ENCODE assay signal across 35 cellular contexts in the genomic region with DNA sequence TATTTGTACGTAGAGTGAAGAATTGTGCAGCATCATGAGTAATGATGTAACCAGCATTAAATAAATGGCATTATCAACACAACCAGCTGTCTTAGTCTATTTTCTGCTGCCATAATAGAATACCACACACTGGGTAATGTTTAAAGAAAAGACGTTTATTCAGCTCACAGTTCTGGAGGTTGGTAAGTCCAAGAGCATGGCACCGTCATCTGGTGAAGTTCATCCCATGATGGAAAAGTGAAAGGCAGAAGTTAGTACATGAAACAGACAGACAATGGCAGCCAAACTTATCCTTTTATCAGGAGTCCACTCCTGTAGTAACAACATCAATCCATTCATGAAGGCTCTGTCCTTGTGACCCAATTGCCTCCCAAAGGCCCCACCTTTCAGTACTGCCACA.
"Had no signal": no experiment of that assay in that cellular context is flagged by ENCODE, and none has a peak within 500 bp of the region (broad histone marks: within the 10 kb centered on the region; RNA-seq: fewer than 3 reads in every experiment).

No MANE protein-coding gene starts in this region.

- H3K27me3 Mint-ChIP-seq: activated CD8-positive, alpha-beta memory T cell treated with anti-CD3 and anti-CD28 coated beads, Interleukin-2, amount 10 ng/mL, durations not matched to agents 7 days and 5 days; activated naive CD4-positive, alpha-beta T cell treated with anti-CD3 and anti-CD28 coated beads, Interleukin-2, amount 50 U/mL, for 24 hours; activated naive CD8-positive, alpha-beta T cell treated with anti-CD3 and anti-CD28 coated beads for 36 hours; activated naive CD8-positive, alpha-beta T cell treated with anti-CD3 and anti-CD28 coated beads, Interleukin-2, amount 50 U/mL, for 24 hours; brain had no signal

- H3K36me3 ChIP-seq: adrenal gland, esophagus squamous epithelium had no signal

- DNase-seq: activated B cell treated with CpG ODN at 0.5 μM for 24 hours; activated CD4-positive, alpha-beta T cell treated with anti-CD3 and anti-CD28 coated beads for 48 hours; activated CD4-positive, alpha-beta T cell treated with anti-CD3 and anti-CD28 coated beads, Interleukin-2, amount 50 U/mL, for 1 hour; activated CD4-positive, alpha-beta T cell treated with anti-CD3 and anti-CD28 coated beads, Interleukin-2, amount 50 U/mL, for 48 hours; activated CD8-positive, alpha-beta memory T cell treated with anti-CD3 and anti-CD28 coated beads, Interleukin-2, amount 10 ng/mL, durations not matched to agents 7 days and 5 days; activated CD8-positive, alpha-beta memory T cell treated with anti-CD3 and anti-CD28 coated beads, Interleukin-2, amount 50 U/mL, for 4 hours; activated CD8-positive, alpha-beta T cell treated with anti-CD3 and anti-CD28 coated beads, Interleukin-2, amount 10 ng/mL, durations not matched to agents 7 days and 5 days; activated effector memory CD4-positive, alpha-beta T cell treated with anti-CD3 and anti-CD28 coated beads, Interleukin-2, amount 50 U/mL, for 16 hours; activated naive CD4-positive, alpha-beta T cell treated with anti-CD3 and anti-CD28 coated beads for 36 hours; activated naive CD8-positive, alpha-beta T cell treated with anti-CD3 and anti-CD28 coated beads for 36 hours; activated naive CD8-positive, alpha-beta T cell treated with anti-CD3 and anti-CD28 coated beads, Interleukin-2, amount 50 U/mL, for 24 hours; activated T-cell treated with anti-CD3 and anti-CD28 coated beads, Interleukin-2, amount 50 U/mL, for 1 hour; activated T-cell treated with anti-CD3 and anti-CD28 coated beads, Interleukin-2, amount 50 U/mL, for 48 hours; adrenal gland; amygdala; aorta; cortex of kidney; dermis blood vessel endothelial cell; effector CD4-positive, alpha-beta T cell; effector memory CD8-positive, alpha-beta T cell; esophagus squamous epithelium; head of caudate nucleus; T-cell; T-helper 9 cell had no signal

- ATAC-seq: activated CD4-positive, CD25-positive, alpha-beta regulatory T cell treated with anti-CD3 and anti-CD28 coated beads, Interleukin-2, amount 50 U/mL, for 24 hours; activated CD8-positive, alpha-beta memory T cell treated with anti-CD3 and anti-CD28 coated beads, Interleukin-2, amount 10 ng/mL, durations not matched to agents 7 days and 5 days; activated CD8-positive, alpha-beta T cell treated with anti-CD3 and anti-CD28 coated beads, Interleukin-2, amount 10 ng/mL, durations not matched to agents 7 days and 5 days; activated naive CD8-positive, alpha-beta T cell treated with anti-CD3 and anti-CD28 coated beads, Interleukin-2, amount 50 U/mL, for 24 hours; effector memory CD8-positive, alpha-beta T cell; T-cell had no signal

- H3K27ac ChIP-seq: adrenal gland, esophagus squamous epithelium, VCaP had no signal

- H3K27ac Mint-ChIP-seq: activated B cell treated with CpG ODN at 0.5 μM for 24 hours; activated CD8-positive, alpha-beta memory T cell treated with anti-CD3 and anti-CD28 coated beads, Interleukin-2, amount 10 ng/mL, durations not matched to agents 7 days and 5 days; activated CD8-positive, alpha-beta T cell treated with anti-CD3 and anti-CD28 coated beads, Interleukin-2, amount 10 ng/mL, durations not matched to agents 7 days and 5 days; activated naive CD4-positive, alpha-beta T cell treated with anti-CD3 and anti-CD28 coated beads for 36 hours; activated naive CD4-positive, alpha-beta T cell treated with anti-CD3 and anti-CD28 coated beads, Interleukin-2, amount 50 U/mL, for 24 hours; activated naive CD8-positive, alpha-beta T cell treated with anti-CD3 and anti-CD28 coated beads for 36 hours; activated naive CD8-positive, alpha-beta T cell treated with anti-CD3 and anti-CD28 coated beads, Interleukin-2, amount 50 U/mL, for 24 hours; activated T-helper 1 cell treated with anti-CD3 and anti-CD28 coated beads, Interleukin-12 subunit alpha, Interleukin-12 subunit beta, Interleukin-2, Interleukin-4 antibody, amounts not matched to agents 30 ng/mL and 10 ng/mL and 1 ng/mL, durations not matched to agents 14 hours and 24 hours and 36 hours; activated T-helper 2 cell treated with anti-CD3 and anti-CD28 coated beads, Interferon-gamma antibody, Interleukin-2, Interleukin-4, amounts not matched to agents 10 μg/mL and 5 μg/mL and 100 μg/mL, durations not matched to agents 14 hours and 24 hours and 36 hours; brain; effector memory CD8-positive, alpha-beta T cell; T-cell; T-helper 1 cell treated with Interleukin-12 subunit alpha and Interleukin-12 subunit beta and Interleukin-4 antibody, amounts not matched to agents 30 μg/mL and 1 μg/mL, for 36 hours had no signal

- H3K9me3 Mint-ChIP-seq: activated B cell treated with CpG ODN at 0.5 μM for 24 hours; activated naive CD4-positive, alpha-beta T cell treated with anti-CD3 and anti-CD28 coated beads for 36 hours; activated naive CD4-positive, alpha-beta T cell treated with anti-CD3 and anti-CD28 coated beads, Interleukin-2, amount 50 U/mL, for 24 hours; activated naive CD8-positive, alpha-beta T cell treated with anti-CD3 and anti-CD28 coated beads for 36 hours; activated T-helper 1 cell treated with anti-CD3 and anti-CD28 coated beads, Interleukin-12 subunit alpha, Interleukin-12 subunit beta, Interleukin-2, Interleukin-4 antibody, amounts not matched to agents 30 ng/mL and 10 ng/mL and 1 ng/mL, durations not matched to agents 14 hours and 24 hours and 36 hours; activated T-helper 2 cell treated with anti-CD3 and anti-CD28 coated beads, Interferon-gamma antibody, Interleukin-2, Interleukin-4, amounts not matched to agents 10 μg/mL and 5 μg/mL and 100 μg/mL, durations not matched to agents 14 hours and 24 hours and 36 hours; effector memory CD8-positive, alpha-beta T cell; T-cell; T-helper 1 cell treated with Interleukin-12 subunit alpha and Interleukin-12 subunit beta and Interleukin-4 antibody, amounts not matched to agents 30 μg/mL and 1 μg/mL, for 36 hours had no signal

- H3K36me3 Mint-ChIP-seq: activated CD8-positive, alpha-beta memory T cell treated with anti-CD3 and anti-CD28 coated beads, Interleukin-2, amount 10 ng/mL, durations not matched to agents 7 days and 5 days; T-cell had no signal

- H3K9me3 ChIP-seq: adrenal gland, esophagus squamous epithelium had no signal

- H3K27me3 ChIP-seq: adrenal gland had no signal

- FAIRE-seq: bronchial epithelial cell, colon, frontal cortex, TTC549 had no signal

- H3K4me3 Mint-ChIP-seq: activated B cell treated with CpG ODN at 0.5 μM for 24 hours; activated CD8-positive, alpha-beta memory T cell treated with anti-CD3 and anti-CD28 coated beads, Interleukin-2, amount 10 ng/mL, durations not matched to agents 7 days and 5 days; activated CD8-positive, alpha-beta T cell treated with anti-CD3 and anti-CD28 coated beads, Interleukin-2, amount 10 ng/mL, durations not matched to agents 7 days and 5 days; activated naive CD4-positive, alpha-beta T cell treated with anti-CD3 and anti-CD28 coated beads for 36 hours; activated naive CD4-positive, alpha-beta T cell treated with anti-CD3 and anti-CD28 coated beads, Interleukin-2, amount 50 U/mL, for 24 hours; activated naive CD8-positive, alpha-beta T cell treated with anti-CD3 and anti-CD28 coated beads for 36 hours; activated naive CD8-positive, alpha-beta T cell treated with anti-CD3 and anti-CD28 coated beads, Interleukin-2, amount 50 U/mL, for 24 hours; activated T-helper 1 cell treated with anti-CD3 and anti-CD28 coated beads, Interleukin-12 subunit alpha, Interleukin-12 subunit beta, Interleukin-2, Interleukin-4 antibody, amounts not matched to agents 30 ng/mL and 10 ng/mL and 1 ng/mL, durations not matched to agents 14 hours and 24 hours and 36 hours; brain; effector memory CD8-positive, alpha-beta T cell; T-cell; T-helper 1 cell treated with Interleukin-12 subunit alpha and Interleukin-12 subunit beta and Interleukin-4 antibody, amounts not matched to agents 30 μg/mL and 1 μg/mL, for 36 hours had no signal

- H3K4me3 ChIP-seq: adrenal gland, esophagus squamous epithelium had no signal

- H3K4me1 ChIP-seq: adrenal gland, esophagus squamous epithelium had no signal

- H3K4me1 Mint-ChIP-seq: activated B cell treated with CpG ODN at 0.5 μM for 24 hours; activated CD8-positive, alpha-beta memory T cell treated with anti-CD3 and anti-CD28 coated beads, Interleukin-2, amount 10 ng/mL, durations not matched to agents 7 days and 5 days; activated naive CD4-positive, alpha-beta T cell treated with anti-CD3 and anti-CD28 coated beads, Interleukin-2, amount 50 U/mL, for 24 hours; activated naive CD8-positive, alpha-beta T cell treated with anti-CD3 and anti-CD28 coated beads for 36 hours; activated naive CD8-positive, alpha-beta T cell treated with anti-CD3 and anti-CD28 coated beads, Interleukin-2, amount 50 U/mL, for 24 hours; brain; T-cell had no signal
